Comparison of ENCODE assay signal across 9 cellular contexts in the genomic region with DNA sequence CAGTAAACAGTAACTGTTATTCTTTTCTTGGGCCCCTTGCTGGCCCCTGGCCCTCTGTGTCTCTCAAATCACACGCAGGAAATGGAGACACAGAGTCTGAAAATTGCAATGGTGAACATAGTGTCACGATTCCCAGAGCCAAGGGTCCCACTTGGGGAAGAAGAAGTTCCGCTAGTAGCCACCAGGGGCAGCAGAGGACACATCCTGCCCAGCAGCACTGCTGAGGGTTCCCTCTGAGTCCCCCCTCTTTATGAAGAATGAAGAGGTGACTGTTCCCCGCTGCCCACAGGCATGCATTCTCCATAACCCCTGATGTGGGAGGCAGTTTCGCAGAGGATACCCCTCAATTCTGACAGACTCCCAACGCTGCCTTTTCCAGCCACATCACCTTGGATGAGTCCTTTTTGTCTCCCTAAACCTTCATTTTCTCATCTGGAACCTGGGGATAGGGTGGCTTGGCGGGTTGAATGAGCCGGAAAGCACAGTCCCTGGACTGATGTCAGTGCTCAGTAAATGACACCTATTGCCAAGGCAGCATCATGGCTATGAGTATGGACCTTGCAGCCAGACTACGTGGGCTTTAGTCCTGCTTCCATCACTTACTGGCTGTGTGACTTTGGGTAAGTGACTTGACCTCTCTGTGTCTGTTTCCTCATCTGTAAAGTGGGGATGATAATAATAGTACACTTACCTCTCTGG.
A peak's percentile ranks its signal among the peaks of the same experiment; 100 is the strongest.
DNase-seq lines count a peak whose midpoint lies in the region; ATAC-seq, FAIRE-seq and TF ChIP-seq lines count a peak whose summit lies in the region.
"Had no signal": no experiment of that assay in that cellular context is flagged by ENCODE, and none has a peak within 500 bp of the region (broad histone marks: within the 10 kb centered on the region; RNA-seq: fewer than 3 reads in every experiment).

No MANE protein-coding gene starts in this region.

- BruUV-seq in K562 (replicated peaks; lab: Mats Ljungman, UMichigan) = no TSS peak

- H3K27ac Mint-ChIP-seq in HFFc6 = no peak overlapping the region
- H3K27ac Mint-ChIP-seq: natural killer cell treated with Interleukin-12 subunit alpha and Interleukin-12 subunit beta and Interleukin-15 and Interleukin-18, amount 100 ng/mL, for 72 hours had no signal

- no peak overlapping the region for H3K9ac ChIP-seq in K562 (ENCODE audit: insufficient read depth in 1 of 2, low read depth in 2 of 2, low read length in 2 of 2)

- no peak for TF ChIP-seq EP300 in K562 (IDR thresholded peaks at IDR 0.05; ENCODE audit: low read length)

- H3K27me3 Mint-ChIP-seq in HFFc6 (ENCODE audit: insufficient read depth) = peaks cover 3% of the 10 kb centered on the region; the same call in 1 of the 2 replicates

- no peaks in the 10 kb centered on the region for H3K9me3 Mint-ChIP-seq in HFFc6
- H3K9me3 Mint-ChIP-seq: natural killer cell treated with Interleukin-12 subunit alpha and Interleukin-12 subunit beta and Interleukin-15 and Interleukin-18, amount 100 ng/mL, for 72 hours had no signal

- no peak overlapping the region for H3K4me3 Mint-ChIP-seq in HFFc6
- H3K4me3 Mint-ChIP-seq: natural killer cell treated with Interleukin-12 subunit alpha and Interleukin-12 subunit beta and Interleukin-15 and Interleukin-18, amount 100 ng/mL, for 72 hours had no signal

- no peaks in the 10 kb centered on the region for H3K36me3 ChIP-seq in K562 (ENCODE audit: control insufficient read depth, insufficient read depth, low read length)

- no peaks in the 10 kb centered on the region for H3K79me2 ChIP-seq in K562 (ENCODE audit: control insufficient read depth, insufficient read depth, low read length)

- H2AFZ ChIP-seq in K562 (ENCODE audit: low read depth, low read length) = no peak overlapping the region

- POLR2A ChIA-PET in K562 (lab: Yijun Ruan, JAX) = no interaction called here

- no peak overlapping the region for H3K4me3 ChIP-seq in K562

- in situ Hi-C loops in K562 (cut with MboI) = no loop called here

- H3K4me1 Mint-ChIP-seq in HFFc6 (ENCODE audit: low read depth) = peaks cover 9% of the 10 kb centered on the region

- no peaks in the 10 kb centered on the region for H3K27me3 ChIP-seq in K562 (ENCODE audit: control insufficient read depth in 2 of 2, insufficient read depth in 2 of 2, low read length in 2 of 2)

- H3K27ac ChIP-seq in K562 (ENCODE audit: extremely low read depth, low read depth, low read length) = no peak overlapping the region

- TF ChIP-seq POLR2A in K562 (conservative IDR thresholded peaks at IDR 0.05) = no peak

- no peaks in the 10 kb centered on the region for H3K36me3 Mint-ChIP-seq in HFFc6 (ENCODE audit: low read depth)
- H3K36me3 Mint-ChIP-seq: natural killer cell treated with Interleukin-12 subunit alpha and Interleukin-12 subunit beta and Interleukin-15 and Interleukin-18, amount 100 ng/mL, for 72 hours had no signal

- no peak overlapping the region for H3K4me2 ChIP-seq in K562 (ENCODE audit: insufficient read depth, low read length)

- no peaks in the 10 kb centered on the region for H3K9me1 ChIP-seq in K562 (ENCODE audit: control insufficient read depth, insufficient read depth, low read length)

- TF ChIP-seq CTCF in HFFc6 (IDR thresholded peaks at IDR 0.05) (peak; percentile 92), K562 (IDR thresholded peaks at IDR 0.05 in 2 of 3, conservative IDR thresholded peaks at IDR 0.05 in 1 of 3; ENCODE audit: insufficient read depth in 2 of 3, low read depth in 1 of 3, low read length in 3 of 3) (peak; percentile 83 to 96 (median 90))

- peak; percentile 94 for ATAC-seq in K562
- no peak for ATAC-seq in HG02981 (IDR thresholded peaks at IDR 0.05; ENCODE audit: unreplicated experiment)
- no peak for ATAC-seq in HG02970 (IDR thresholded peaks at IDR 0.05; ENCODE audit: low FRiP score, unreplicated experiment)

- peak; percentile 54 to 65 for TF ChIP-seq RAD21 in K562 (CRISPR knock-in tag; conservative IDR thresholded peaks at IDR 0.05 in 1 of 2, IDR thresholded peaks at IDR 0.05 in 1 of 2)

- peak; percentile 96 for FAIRE-seq in K562 (lab: Jason Lieb, UNC)

- CTCF ChIA-PET in K562 (lab: Yijun Ruan, JAX; ENCODE audit: low intra/inter-chr PET ratio) = interaction anchor here (0.9 to 1.1 kb wide), 2 partner anchors 112 to 113 kb away, joined by 3 to 4 read pairs; no protein-coding TSS in a partner anchor

- H3K9me3 ChIP-seq in K562 (replicated peaks; ENCODE audit: control insufficient read depth, insufficient read depth, low read depth, low read length) = no peaks in the 10 kb centered on the region

- H4K20me1 ChIP-seq in K562 (replicated peaks; ENCODE audit: control insufficient read depth, insufficient read depth, low read length) = peaks cover 3% of the 10 kb centered on the region; the same call in 1 of the 2 replicates

- DNase-seq in D341Med (ENCODE audit: low spot score) = peak; percentile 62
- DNase-seq in HFFc6 = no peak
- peak; percentile 23 for DNase-seq in SKM-1 (lab: John Stamatoyannopoulos, UW; ENCODE audit: unreplicated experiment)
- DNase-seq in K562 (ENCODE audit: extremely low read depth in 1 of 4, low spot score in 3 of 4) = peak; percentile 77 to 89 (median 86)
- peak; percentile 33 for DNase-seq in kidney tubule cell (ENCODE audit: low spot score)
- peak; percentile 15 for DNase-seq in stimulated activated CD8-positive, alpha-beta memory T cell treated with anti-CD3 and anti-CD28 coated beads, Interleukin-15, amount 100 ng/mL, for 24 hours (ENCODE audit: low read depth)

- 10% methylated on average over 9 of the region's 9 CpGs for WGBS in K562 (ENCODE audit: insufficient coverage, low coverage, missing lambda C conversion rate)

- intact Hi-C loops in K562 (cut with micrococcal nuclease) = loop anchor here (1.0 kb wide), 1 partner anchor 112 kb away; no protein-coding TSS in a partner anchor

- peaks cover 0 to 6% of the 10 kb centered on the region in 2 experiments; a peak in 1 of 5 replicates for H3K4me1 ChIP-seq in K562 (replicated peaks in 1 of 2; ENCODE audit: control insufficient read depth in 2 of 2, insufficient read depth in 2 of 2, low read length in 2 of 2)

TF ChIP-seq in K562, 482 proteins besides CTCF, POLR2A, EP300 and RAD21 (continues in another document):
- no peak for TF ChIP-seq OTX1 (CRISPR knock-in tag; IDR thresholded peaks at IDR 0.05)
- no peak for TF ChIP-seq CHD4 (IDR thresholded peaks at IDR 0.05; ENCODE audit: insufficient read depth, insufficient replicate concordance, low read depth, low read length, poor library complexity, severe bottlenecking)
- no peak for TF ChIP-seq HNRNPL (IDR thresholded peaks at IDR 0.05; ENCODE audit: low read depth, low read length)
- no peak for TF ChIP-seq STAT5B (CRISPR knock-in tag; IDR thresholded peaks at IDR 0.05)
- no peak for TF ChIP-seq POU5F1 (IDR thresholded peaks at IDR 0.05; ENCODE audit: borderline replicate concordance, low read depth, low read length, partially characterized antibody)
- no peak for TF ChIP-seq RBM17 (IDR thresholded peaks at IDR 0.05; ENCODE audit: borderline replicate concordance, low read depth, low read length)
- peak; percentile 98 for TF ChIP-seq BCOR (IDR thresholded peaks at IDR 0.05)
- no peak for TF ChIP-seq TFAM (CRISPR knock-in tag; conservative IDR thresholded peaks at IDR 0.05)
